In genomic region chr17:44110011-44110686, GRCh38 we compare ENCODE assay signal across 7 cellular contexts. TPM values are rescaled to one million over a fixed set of nuclear protein-coding genes. Genes with fewer than 3 reads are reported as not detected.
DNase-seq lines count a peak whose midpoint lies in the region; ATAC-seq and TF ChIP-seq lines count a peak whose summit lies in the region.

No MANE protein-coding gene starts in this region.

- H3K4me1 ChIP-seq in HUES48 (ENCODE audit: control insufficient read depth, insufficient read depth, low read length) (peaks cover 27% of the 10 kb centered on the region), adrenal gland (replicated peaks in 1 of 2) (peaks cover 49 to 72% of the 10 kb centered on the region in 2 donors), liver (ENCODE audit: control insufficient read depth in 4 of 4, insufficient read depth in 4 of 4, low read length in 3 of 4) (peaks cover 34 to 88% (median 60%) of the 10 kb centered on the region in 4 donors), testis (peaks cover 84% of the 10 kb centered on the region)

- TF ChIP-seq CTCF in adrenal gland (IDR thresholded peaks at IDR 0.05) (no peak), liver (IDR thresholded peaks at IDR 0.05; ENCODE audit: low read depth, low read length, missing input control) (no peak), testis (IDR thresholded peaks at IDR 0.05) (no peak)

- 57 to 72% (median 68%) methylated on average over 4 to 10 of the region's 10 CpGs for WGBS in adrenal gland, 4 donors
- WGBS in liver = 45% methylated on average over 10 of the region's 10 CpGs
- WGBS in testis, 2 donors = 61 to 64% methylated on average over 9 to 10 of the region's 10 CpGs

- intact Hi-C loops in adrenal gland (cut with DNase I) = loop anchor here in 1 of 2 donors (10.0 kb wide), 1 partner anchor 45 kb away; the partner anchor contains the start of gene LSM12
- intact Hi-C loops in testis (cut with DNase I; ENCODE audit: low total_unique reads) = loop anchor here (10.0 kb wide), 1 partner anchor 45 kb away; the partner anchor contains the start of gene LSM12

- H3K36me3 ChIP-seq in HUES48 (ENCODE audit: control insufficient read depth, insufficient read depth, low read length) (peaks cover 18% of the 10 kb centered on the region; the same call in 1 of the 2 replicates), adrenal gland (replicated peaks in 1 of 2) (peaks cover 0 to 11% of the 10 kb centered on the region in 2 donors), liver (ENCODE audit: control insufficient read depth in 4 of 4, insufficient read depth in 3 of 4, low read depth in 1 of 4, low read length in 3 of 4) (no peaks in the 10 kb centered on the region), testis (ENCODE audit: low read depth, missing control alignments) (no peaks in the 10 kb centered on the region)

- H3K4me3 ChIP-seq in HUES48 (ENCODE audit: low read depth, low read length) (0 out of 2 replicates have a peak overlapping the region, but pooled peaks have one; percentile 53), adrenal gland (peak overlapping the region in 1 of 4 donors; percentile 60), liver (ENCODE audit: low read depth in 1 of 3, low read length in 3 of 3) (peak overlapping the region; percentile 34 to 64 (median 53)), testis (peak overlapping the region in 1 of 2 donors; percentile 49)

- no peak for TF ChIP-seq RAD21 in liver (IDR thresholded peaks at IDR 0.05)

- TF ChIP-seq POLR2A in adrenal gland (IDR thresholded peaks at IDR 0.05) = no peak
- TF ChIP-seq POLR2A in testis (IDR thresholded peaks at IDR 0.05) = no peak

- no peak for ATAC-seq in GM21526 (IDR thresholded peaks at IDR 0.05; ENCODE audit: low FRiP score, unreplicated experiment)
- ATAC-seq in HG02571 (IDR thresholded peaks at IDR 0.05; ENCODE audit: unreplicated experiment) = no peak

- H3K27ac ChIP-seq in HUES48 (ENCODE audit: low read depth, low read length) (no peak overlapping the region), adrenal gland (peak overlapping the region in 4 of 5 donors; percentile 68 to 88 (median 85)), liver (ENCODE audit: low read depth in 1 of 2, low read length in 2 of 2) (peak overlapping the region; percentile 83 to 97), testis (peak overlapping the region; percentile 28 to 91)

- H3K9me3 ChIP-seq in HUES48 (ENCODE audit: control insufficient read depth, insufficient read depth, low read length) = no peaks in the 10 kb centered on the region
- H3K9me3 ChIP-seq in adrenal gland (replicated peaks in 1 of 3) = no peaks in the 10 kb centered on the region
- no peaks in the 10 kb centered on the region for H3K9me3 ChIP-seq in liver (ENCODE audit: control insufficient read depth in 4 of 4, low read length in 3 of 4)
- no peaks in the 10 kb centered on the region for H3K9me3 ChIP-seq in testis

- DNase-seq in adrenal gland (peak in 1 of 7 donors; percentile 38), testis (no peak)
- DNase-seq in activated effector memory CD4-positive, alpha-beta T cell treated with Interleukin-2 at 50 U/mL for 16 hours = no peak

- H3K9ac ChIP-seq in HUES48 (ENCODE audit: low read depth, low read length) = no peak overlapping the region
- peak overlapping the region; percentile 71 to 81 for H3K9ac ChIP-seq in liver (ENCODE audit: low read depth in 1 of 2, low read length in 2 of 2)

- no peaks in the 10 kb centered on the region for H3K27me3 ChIP-seq in HUES48 (ENCODE audit: control insufficient read depth, insufficient read depth, low read length)
- no peaks in the 10 kb centered on the region for H3K27me3 ChIP-seq in adrenal gland
- H3K27me3 ChIP-seq in liver (ENCODE audit: control insufficient read depth in 4 of 4, insufficient read depth in 4 of 4, low read length in 3 of 4) = no peaks in the 10 kb centered on the region
- H3K27me3 ChIP-seq in testis = no peaks in the 10 kb centered on the region

TF ChIP-seq in liver, 16 proteins besides CTCF, POLR2A, EP300 and RAD21:
- TF ChIP-seq FOXA1 (IDR thresholded peaks at IDR 0.05) = no peak
- TF ChIP-seq GABPA (IDR thresholded peaks at IDR 0.05 in 1 of 2, conservative IDR thresholded peaks at IDR 0.05 in 1 of 2) = no peak
- TF ChIP-seq, protein P1, sequence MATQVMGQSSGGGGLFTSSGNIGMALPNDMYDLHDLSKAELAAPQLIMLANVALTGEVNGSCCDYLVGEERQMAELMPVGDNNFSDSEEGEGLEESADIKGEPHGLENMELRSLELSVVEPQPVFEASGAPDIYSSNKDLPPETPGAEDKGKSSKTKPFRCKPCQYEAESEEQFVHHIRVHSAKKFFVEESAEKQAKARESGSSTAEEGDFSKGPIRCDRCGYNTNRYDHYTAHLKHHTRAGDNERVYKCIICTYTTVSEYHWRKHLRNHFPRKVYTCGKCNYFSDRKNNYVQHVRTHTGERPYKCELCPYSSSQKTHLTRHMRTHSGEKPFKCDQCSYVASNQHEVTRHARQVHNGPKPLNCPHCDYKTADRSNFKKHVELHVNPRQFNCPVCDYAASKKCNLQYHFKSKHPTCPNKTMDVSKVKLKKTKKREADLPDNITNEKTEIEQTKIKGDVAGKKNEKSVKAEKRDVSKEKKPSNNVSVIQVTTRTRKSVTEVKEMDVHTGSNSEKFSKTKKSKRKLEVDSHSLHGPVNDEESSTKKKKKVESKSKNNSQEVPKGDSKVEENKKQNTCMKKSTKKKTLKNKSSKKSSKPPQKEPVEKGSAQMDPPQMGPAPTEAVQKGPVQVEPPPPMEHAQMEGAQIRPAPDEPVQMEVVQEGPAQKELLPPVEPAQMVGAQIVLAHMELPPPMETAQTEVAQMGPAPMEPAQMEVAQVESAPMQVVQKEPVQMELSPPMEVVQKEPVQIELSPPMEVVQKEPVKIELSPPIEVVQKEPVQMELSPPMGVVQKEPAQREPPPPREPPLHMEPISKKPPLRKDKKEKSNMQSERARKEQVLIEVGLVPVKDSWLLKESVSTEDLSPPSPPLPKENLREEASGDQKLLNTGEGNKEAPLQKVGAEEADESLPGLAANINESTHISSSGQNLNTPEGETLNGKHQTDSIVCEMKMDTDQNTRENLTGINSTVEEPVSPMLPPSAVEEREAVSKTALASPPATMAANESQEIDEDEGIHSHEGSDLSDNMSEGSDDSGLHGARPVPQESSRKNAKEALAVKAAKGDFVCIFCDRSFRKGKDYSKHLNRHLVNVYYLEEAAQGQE (IDR thresholded peaks at IDR 0.05) = no peak

RNA-seq across cellular contexts. Expression of gene HDAC5, which starts 13.3 kb away (rescaled TPM):
- total RNA-seq in adrenal gland (100 to 1,000 TPM in 3 of 8 donors, 10 to 100 TPM in 5; 15.1 to 144 (median 73.0) TPM), liver (10 to 100 TPM; 18.2 to 20.3 TPM), testis (100 to 1,000 TPM in 1 of 2 donors, 10 to 100 TPM in 1; 94.1 to 141 TPM)
- polyA plus RNA-seq in adrenal gland (100 to 1,000 TPM in 1 of 3 donors, 10 to 100 TPM in 1, 1 to 10 TPM in 1; 4.8 to 102 (median 83.0) TPM), liver (10 to 100 TPM in 1 of 2 donors, 1 to 10 TPM in 1; 5.8 to 10.7 TPM), testis (ENCODE audit: insufficient read depth, low read depth, low replicate concordance) (43.3 TPM)

RNA-seq across cellular contexts. Expression of gene HROB, which starts 31.6 kb away (rescaled TPM):
- 1 to 10 TPM in 2 of 8 donors, under 1 TPM in 5, not detected in 1; 0.49 to 2.6 (median 0.83) TPM for total RNA-seq in adrenal gland
- 1 to 10 TPM in 2 of 3 donors, under 1 TPM in 1; 0.42 to 2.6 (median 1.5) TPM for polyA plus RNA-seq in adrenal gland
- 1 to 10 TPM in 1 of 2 donors, under 1 TPM in 1; 0.08 to 1.9 TPM for total RNA-seq in liver
- polyA plus RNA-seq in liver = under 1 TPM; 0.29 to 0.32 TPM
- 10 to 100 TPM; 20.0 to 20.2 TPM for total RNA-seq in testis
- 22.7 TPM for polyA plus RNA-seq in testis (ENCODE audit: insufficient read depth, low read depth, low replicate concordance)

RNA-seq across cellular contexts. Expression of gene G6PC3, which starts 39.6 kb away (rescaled TPM):
- total RNA-seq in adrenal gland (100 to 1,000 TPM in 2 of 8 donors, 10 to 100 TPM in 6; 51.2 to 114 (median 80.9) TPM), liver (1 to 10 TPM; 6.7 to 7.8 TPM), testis (10 to 100 TPM; 58.0 to 85.5 TPM)
- polyA plus RNA-seq in adrenal gland (100 to 1,000 TPM in 2 of 3 donors, 10 to 100 TPM in 1; 95.0 to 254 (median 207) TPM), liver (10 to 100 TPM in 1 of 2 donors, 1 to 10 TPM in 1; 8.7 to 15.1 TPM), testis (ENCODE audit: insufficient read depth, low read depth, low replicate concordance) (109 TPM)

RNA-seq across cellular contexts. Expression of gene LSM12, which starts 43.7 kb away (rescaled TPM):
- total RNA-seq in adrenal gland (10 to 100 TPM; 19.8 to 53.0 (median 40.0) TPM), liver (10 to 100 TPM; 12.1 to 13.6 TPM), testis (10 to 100 TPM; 52.7 to 74.4 TPM)
- polyA plus RNA-seq in adrenal gland (10 to 100 TPM; 28.9 to 54.7 (median 37.0) TPM), liver (10 to 100 TPM; 16.7 to 31.9 TPM), testis (ENCODE audit: insufficient read depth, low read depth, low replicate concordance) (57.6 TPM)

Comparison
In these comparisons a context has a peak if more than half of its experiments do, and no peak if none do; other contexts are left out.
1. RNA of gene HROB, which starts 31.6 kb away (total RNA-seq): 20.0 to 20.2 TPM in testis; 0.08 to 1.9 TPM in liver and 0.49 to 2.6 TPM in adrenal gland; every median in the first group is over 4 times any median in the second.
2. RNA of gene G6PC3, which starts 39.6 kb away (total RNA-seq): 58.0 to 85.5 TPM in testis and 51.2 to 114 TPM in adrenal gland; 6.7 to 7.8 TPM in liver; every median in the first group is over 4 times any median in the second.